Comparison of ENCODE assay signal across 36 cellular contexts in genomic region chr14:94570440-94570839, GRCh38. TPM values are rescaled to one million over a fixed set of nuclear protein-coding genes. Genes with fewer than 3 reads are reported as not detected.
"Had no signal": no experiment of that assay in that cellular context is flagged by ENCODE, and none has a peak within 500 bp of the region (broad histone marks: within the 10 kb centered on the region; RNA-seq: fewer than 3 reads in every experiment).

No MANE protein-coding gene starts in this region.

- H3K4me1 ChIP-seq: adrenal gland, Peyer's patch, SJSA1 had no signal

- H3K9me3 ChIP-seq: adrenal gland, body of pancreas, breast epithelium, MG63, Peyer's patch, SJSA1, SK-N-SH had no signal

- DNase-seq: activated B cell treated with CpG ODN at 0.5 μM for 24 hours; activated CD4-positive, alpha-beta memory T cell treated with anti-CD3 and anti-CD28 coated beads for 36 hours; activated CD4-positive, alpha-beta T cell treated with anti-CD3 and anti-CD28 coated beads for 4 hours; activated CD4-positive, alpha-beta T cell treated with anti-CD3 and anti-CD28 coated beads, Interleukin-2, amount 50 U/mL, for 1 hour; activated CD4-positive, CD25-positive, alpha-beta regulatory T cell treated with anti-CD3 and anti-CD28 coated beads, Interleukin-2, amount 50 U/mL, for 72 hours; activated CD8-positive, alpha-beta memory T cell treated with anti-CD3 and anti-CD28 coated beads, Interleukin-2, amount 50 U/mL, for 4 hours; activated gamma-delta T cell treated with Interleukin-2 at 50 U/mL for 16 hours; activated naive CD4-positive, alpha-beta T cell treated with anti-CD3 and anti-CD28 coated beads for 36 hours; activated T-cell treated with anti-CD3 and anti-CD28 coated beads for 4 hours; activated T-cell treated with anti-CD3 and anti-CD28 coated beads, Interleukin-2, amount 50 U/mL, for 4 hours; Kasumi-1; KG1; MG63; NCI-H1048; NCI-H1105 treated with DMSO at 0.1 percent for 48 hours; NCI-H1436 treated with DMSO at 0.1 percent for 48 hours; NCI-H1694 treated with DMSO at 0.1 percent for 48 hours; NCI-H2029; NCI-H2107; NCI-H2171; NCI-H510A; NCI-H526; NCI-H748 treated with DMSO at 0.1 percent for 48 hours; NK-92 treated with Interleukin-12 subunit alpha and Interleukin-12 subunit beta, amount 100 ng/mL, for 24 hours; PC-3; Peyer's patch; RPMI8226; SHP77 treated with DMSO at 0.1 percent for 48 hours; SK-N-SH had no signal

- H3K27ac ChIP-seq: SJSA1 had no signal

- ATAC-seq: activated naive CD4-positive, alpha-beta T cell treated with anti-CD3 and anti-CD28 coated beads, Interleukin-2, amount 50 U/mL, for 72 hours; activated T-cell treated with anti-CD3 and anti-CD28 coated beads, Interleukin-2, amount 50 U/mL, for 4 hours; body of pancreas; PC-3 had no signal

- H3K36me3 ChIP-seq: adrenal gland, breast epithelium, MG63, Peyer's patch, SJSA1 had no signal

- H3K27me3 ChIP-seq: adrenal gland, body of pancreas, breast epithelium, MG63, Peyer's patch, SJSA1 had no signal

- H3K4me3 ChIP-seq: adrenal gland, body of pancreas, breast epithelium, MG63, Peyer's patch, SJSA1 had no signal

RNA-seq across cellular contexts. Expression of gene SERPINA4, which starts 9.2 kb away (rescaled TPM):
- total RNA-seq: activated B cell treated with CpG ODN at 0.5 μM for 24 hours; activated CD4-positive, alpha-beta memory T cell treated with anti-CD3 and anti-CD28 coated beads for 36 hours; activated naive CD4-positive, alpha-beta T cell treated with anti-CD3 and anti-CD28 coated beads for 36 hours; activated naive CD4-positive, alpha-beta T cell treated with anti-CD3 and anti-CD28 coated beads, Interleukin-2, amount 50 U/mL, for 72 hours; activated T-cell treated with anti-CD3 and anti-CD28 coated beads, Interleukin-2, amount 50 U/mL, for 4 hours; activated T-helper 1 cell treated with anti-CD3 and anti-CD28 coated beads, Interleukin-12 subunit alpha, Interleukin-12 subunit beta, Interleukin-2, Interleukin-4 antibody, amounts not matched to agents 30 ng/mL and 10 ng/mL and 1 ng/mL, durations not matched to agents 14 hours and 24 hours and 36 hours; astrocyte; breast epithelium; PC-3; Peyer's patch; SJSA1 had no signal

RNA-seq across cellular contexts. Expression of gene SERPINA5, which starts 10.8 kb away (rescaled TPM):
- total RNA-seq: activated B cell treated with CpG ODN at 0.5 μM for 24 hours; activated CD4-positive, alpha-beta memory T cell treated with anti-CD3 and anti-CD28 coated beads for 36 hours; activated naive CD4-positive, alpha-beta T cell treated with anti-CD3 and anti-CD28 coated beads for 36 hours; activated naive CD4-positive, alpha-beta T cell treated with anti-CD3 and anti-CD28 coated beads, Interleukin-2, amount 50 U/mL, for 72 hours; activated T-helper 1 cell treated with anti-CD3 and anti-CD28 coated beads, Interleukin-12 subunit alpha, Interleukin-12 subunit beta, Interleukin-2, Interleukin-4 antibody, amounts not matched to agents 30 ng/mL and 10 ng/mL and 1 ng/mL, durations not matched to agents 14 hours and 24 hours and 36 hours; PC-3; Peyer's patch had no signal

RNA-seq across cellular contexts. Expression of gene SERPINA3, which starts 41.8 kb away (rescaled TPM):
- total RNA-seq: activated B cell treated with CpG ODN at 0.5 μM for 24 hours; activated CD4-positive, alpha-beta memory T cell treated with anti-CD3 and anti-CD28 coated beads for 36 hours; activated naive CD4-positive, alpha-beta T cell treated with anti-CD3 and anti-CD28 coated beads for 36 hours; activated naive CD4-positive, alpha-beta T cell treated with anti-CD3 and anti-CD28 coated beads, Interleukin-2, amount 50 U/mL, for 72 hours; activated T-helper 1 cell treated with anti-CD3 and anti-CD28 coated beads, Interleukin-12 subunit alpha, Interleukin-12 subunit beta, Interleukin-2, Interleukin-4 antibody, amounts not matched to agents 30 ng/mL and 10 ng/mL and 1 ng/mL, durations not matched to agents 14 hours and 24 hours and 36 hours; PC-3 had no signal
